In genomic region chr10:97454330-97455036, GRCh38 we compare ENCODE assay signal across 11 cellular contexts. TPM values are rescaled to one million over a fixed set of nuclear protein-coding genes. Genes with fewer than 3 reads are reported as not detected.
DNase-seq lines count a peak whose midpoint lies in the region; ATAC-seq and TF ChIP-seq lines count a peak whose summit lies in the region.
"Had no signal": no experiment of that assay in that cellular context is flagged by ENCODE, and none has a peak within 500 bp of the region (broad histone marks: within the 10 kb centered on the region; RNA-seq: fewer than 3 reads in every experiment).

No MANE protein-coding gene starts in this region.

- no peak overlapping the region for H3K4me3 Mint-ChIP-seq in activated naive CD4-positive, alpha-beta T cell treated with anti-CD3 and anti-CD28 coated beads for 36 hours
- no peak overlapping the region for H3K4me3 Mint-ChIP-seq in glutamatergic neuron (ENCODE audit: unreplicated experiment)
- H3K4me3 Mint-ChIP-seq in stimulated activated naive CD8-positive, alpha-beta T cell treated with anti-CD3 and anti-CD28 coated beads, Interleukin-15, Interleukin-2, amounts not matched to agents 100 ng/mL and 50 ng/mL, for 24 hours = no peak overlapping the region

- ATAC-seq in GM21423 (IDR thresholded peaks at IDR 0.05; ENCODE audit: unreplicated experiment) = no peak
- no peak for ATAC-seq in HG03175 (IDR thresholded peaks at IDR 0.05; ENCODE audit: unreplicated experiment)
- ATAC-seq: gastrocnemius medialis had no signal

- TF ChIP-seq CTCF in glutamatergic neuron (IDR thresholded peaks at IDR 0.05; ENCODE audit: partially characterized antibody, unreplicated experiment) = no peak

- peaks cover 37% of the 10 kb centered on the region for H3K4me1 Mint-ChIP-seq in activated naive CD4-positive, alpha-beta T cell treated with anti-CD3 and anti-CD28 coated beads for 36 hours (ENCODE audit: low read depth)
- H3K4me1 Mint-ChIP-seq in glutamatergic neuron (ENCODE audit: low read depth, unreplicated experiment) = peaks cover 2% of the 10 kb centered on the region
- H3K4me1 Mint-ChIP-seq in stimulated activated naive CD8-positive, alpha-beta T cell treated with anti-CD3 and anti-CD28 coated beads, Interleukin-15, Interleukin-2, amounts not matched to agents 100 ng/mL and 50 ng/mL, for 24 hours (ENCODE audit: low read depth) = peaks cover 35% of the 10 kb centered on the region

- H3K36me3 Mint-ChIP-seq in activated naive CD4-positive, alpha-beta T cell treated with anti-CD3 and anti-CD28 coated beads for 36 hours (ENCODE audit: low read depth) = peaks cover 41% of the 10 kb centered on the region
- peaks cover 12% of the 10 kb centered on the region for H3K36me3 Mint-ChIP-seq in glutamatergic neuron (ENCODE audit: unreplicated experiment)
- peaks cover 67% of the 10 kb centered on the region for H3K36me3 Mint-ChIP-seq in stimulated activated naive CD8-positive, alpha-beta T cell treated with anti-CD3 and anti-CD28 coated beads, Interleukin-15, Interleukin-2, amounts not matched to agents 100 ng/mL and 50 ng/mL, for 24 hours (ENCODE audit: low read depth)

- no peaks in the 10 kb centered on the region for H3K9me3 Mint-ChIP-seq in activated naive CD4-positive, alpha-beta T cell treated with anti-CD3 and anti-CD28 coated beads for 36 hours
- peaks cover 9% of the 10 kb centered on the region for H3K9me3 Mint-ChIP-seq in glutamatergic neuron (ENCODE audit: unreplicated experiment)
- H3K9me3 Mint-ChIP-seq in stimulated activated naive CD8-positive, alpha-beta T cell treated with anti-CD3 and anti-CD28 coated beads, Interleukin-15, Interleukin-2, amounts not matched to agents 100 ng/mL and 50 ng/mL, for 24 hours = no peaks in the 10 kb centered on the region

- intact Hi-C loops in activated naive CD4-positive, alpha-beta T cell treated with anti-CD3 and anti-CD28 coated beads for 36 hours (cut with micrococcal nuclease) = no loop called here

- DNase-seq in NCI-H510A treated with DMSO at 0.1 percent for 48 hours (lab: John Stamatoyannopoulos, UW) (peak; percentile 18), NCI-H510A (lab: John Stamatoyannopoulos, UW) (no peak), glutamatergic neuron (no peak), UCSD-AML1 (lab: John Stamatoyannopoulos, UW; ENCODE audit: unreplicated experiment) (no peak)
- peak; percentile 46 for DNase-seq in activated naive CD4-positive, alpha-beta T cell treated with anti-CD3 and anti-CD28 coated beads for 36 hours
- DNase-seq: gastrocnemius medialis, NCI-H2081, psoas muscle had no signal

- peak overlapping the region; percentile 96 for H3K27ac Mint-ChIP-seq in activated naive CD4-positive, alpha-beta T cell treated with anti-CD3 and anti-CD28 coated beads for 36 hours
- peak overlapping the region; percentile 18 for H3K27ac Mint-ChIP-seq in glutamatergic neuron (ENCODE audit: unreplicated experiment)
- H3K27ac Mint-ChIP-seq in stimulated activated naive CD8-positive, alpha-beta T cell treated with anti-CD3 and anti-CD28 coated beads, Interleukin-15, Interleukin-2, amounts not matched to agents 100 ng/mL and 50 ng/mL, for 24 hours = peak overlapping the region; percentile 73

- CTCF ChIA-PET in activated naive CD4-positive, alpha-beta T cell treated with anti-CD3 and anti-CD28 coated beads for 36 hours (lab: Charles Lee) = interaction anchor here (0.8 to 1.9 kb wide), 6 partner anchors 9 to 99 kb away, joined by 3 to 6 read pairs (median 3); partner anchors contain the start of gene RRP12

- no peaks in the 10 kb centered on the region for H3K27me3 Mint-ChIP-seq in activated naive CD4-positive, alpha-beta T cell treated with anti-CD3 and anti-CD28 coated beads for 36 hours (ENCODE audit: low read depth)
- H3K27me3 Mint-ChIP-seq in glutamatergic neuron (ENCODE audit: unreplicated experiment) = peaks cover 17% of the 10 kb centered on the region
- no peaks in the 10 kb centered on the region for H3K27me3 Mint-ChIP-seq in stimulated activated naive CD8-positive, alpha-beta T cell treated with anti-CD3 and anti-CD28 coated beads, Interleukin-15, Interleukin-2, amounts not matched to agents 100 ng/mL and 50 ng/mL, for 24 hours

RNA-seq across cellular contexts. Expression of gene ZDHHC16, which starts 8.5 kb away (rescaled TPM):
- 10 to 100 TPM; 20.7 to 26.5 TPM for total RNA-seq in activated naive CD4-positive, alpha-beta T cell treated with anti-CD3 and anti-CD28 coated beads for 36 hours
- total RNA-seq in glutamatergic neuron (ENCODE audit: unreplicated experiment) = 61.5 TPM

RNA-seq across cellular contexts. Expression of gene EXOSC1, which starts 8.7 kb away (rescaled TPM):
- 10 to 100 TPM; 54.9 to 64.0 TPM for total RNA-seq in activated naive CD4-positive, alpha-beta T cell treated with anti-CD3 and anti-CD28 coated beads for 36 hours
- 27.1 TPM for total RNA-seq in glutamatergic neuron (ENCODE audit: unreplicated experiment)

RNA-seq across cellular contexts. Expression of gene PGAM1, which starts 28.5 kb away (rescaled TPM):
- total RNA-seq in activated naive CD4-positive, alpha-beta T cell treated with anti-CD3 and anti-CD28 coated beads for 36 hours = 1,000 to 10,000 TPM; 1,371 to 1,393 TPM
- 374 TPM for total RNA-seq in glutamatergic neuron (ENCODE audit: unreplicated experiment)

RNA-seq across cellular contexts. Expression of gene MMS19, which starts 43.7 kb away (rescaled TPM):
- total RNA-seq in activated naive CD4-positive, alpha-beta T cell treated with anti-CD3 and anti-CD28 coated beads for 36 hours = 10 to 100 TPM; 95.0 to 95.6 TPM
- 139 TPM for total RNA-seq in glutamatergic neuron (ENCODE audit: unreplicated experiment)

RNA-seq across cellular contexts. Expression of gene UBTD1, which starts 44.2 kb away (rescaled TPM):
- total RNA-seq in activated naive CD4-positive, alpha-beta T cell treated with anti-CD3 and anti-CD28 coated beads for 36 hours = 1 to 10 TPM in 1 of 2 experiments, under 1 TPM in 1; 0.86 to 1.3 TPM
- 8.0 TPM for total RNA-seq in glutamatergic neuron (ENCODE audit: unreplicated experiment)

Comparison
In these comparisons a context has a peak if more than half of its experiments do, and no peak if none do; other contexts are left out.
1. DNase-seq: peak in NCI-H510A treated with DMSO at 0.1 percent for 48 hours (single experiment) and activated naive CD4-positive, alpha-beta T cell treated with anti-CD3 and anti-CD28 coated beads for 36 hours (single experiment); none in NCI-H510A (single experiment), glutamatergic neuron (single experiment) and UCSD-AML1 (single experiment).
2. H3K27ac Mint-ChIP-seq: peak in every context shown above with its lines; median percentile 96 in activated naive CD4-positive, alpha-beta T cell treated with anti-CD3 and anti-CD28 coated beads for 36 hours; 73 in stimulated activated naive CD8-positive, alpha-beta T cell treated with anti-CD3 and anti-CD28 coated beads, Interleukin-15, Interleukin-2, amounts not matched to agents 100 ng/mL and 50 ng/mL, for 24 hours; 18 in glutamatergic neuron.